In genomic region chr9:124263158-124263557, GRCh38 we compare ENCODE assay signal across 17 cellular contexts. TPM values are rescaled to one million over a fixed set of nuclear protein-coding genes. Genes with fewer than 3 reads are reported as not detected.
A peak's percentile ranks its signal among the peaks of the same experiment; 100 is the strongest.
DNase-seq lines count a peak whose midpoint lies in the region; ATAC-seq, FAIRE-seq and TF ChIP-seq lines count a peak whose summit lies in the region.
"Had no signal": no experiment of that assay in that cellular context is flagged by ENCODE, and none has a peak within 500 bp of the region (broad histone marks: within the 10 kb centered on the region; RNA-seq: fewer than 3 reads in every experiment).

No MANE protein-coding gene starts in this region.

- FAIRE-seq in HepG2 (lab: Jason Lieb, UNC) = no peak

- H3K27me3 Mint-ChIP-seq in stimulated activated memory B cell treated with anti-CD40 and anti-IgM and Interleukin-4, amounts not matched to agents 10 μg/mL and 1 μg/mL and 100 μg/mL, for 72 hours = no peaks in the 10 kb centered on the region

- CTCF ChIA-PET in HepG2 (lab: Yijun Ruan, JAX; ENCODE audit: low intra/inter-chr PET ratio, low total read pairs) = no interaction called here
- CTCF ChIA-PET in GM10248 (lab: Yijun Ruan, JAX) = interaction anchor here (2.4 kb wide), 1 partner anchor 136 kb away, joined by 10 read pairs; no protein-coding TSS in a partner anchor

- H3K4me3 ChIP-seq in GM12865 (ENCODE audit: low read depth, low read length) (peak overlapping the region; percentile 78), WI38 (ENCODE audit: low read depth, low read length) (peak overlapping the region; percentile 50), HepG2 (replicated peaks in 1 of 3; ENCODE audit: insufficient read depth in 1 of 3, low read depth in 2 of 3, low read length in 3 of 3) (peak overlapping the region in 1 of 3 experiments; percentile 50; a peak in 2 of 6 replicates), psoas muscle (no peak overlapping the region)

- H3K4me3 Mint-ChIP-seq in stimulated activated memory B cell treated with anti-CD40 and anti-IgM and Interleukin-4, amounts not matched to agents 10 μg/mL and 1 μg/mL and 100 μg/mL, for 72 hours = peak overlapping the region; percentile 99
- H3K4me3 Mint-ChIP-seq: activated T-cell treated with anti-CD3 and anti-CD28 coated beads, Interleukin-2, amount 50 U/mL, for 4 hours; CD4-positive, alpha-beta T cell; stimulated activated effector memory CD8-positive, alpha-beta T cell treated with anti-CD3 and anti-CD28 coated beads, Interleukin-12 subunit alpha, Interleukin-12 subunit beta, amount 100 ng/mL, for 72 hours had no signal

- H3K27me3 ChIP-seq in HepG2 (ENCODE audit: control insufficient read depth in 1 of 2, insufficient read depth in 2 of 2, low read length in 2 of 2) (peaks cover 0 to 3% of the 10 kb centered on the region in 2 experiments; a peak in 1 of 5 replicates), psoas muscle (ENCODE audit: insufficient read depth in 3 of 3, low read length in 2 of 3) (no peaks in the 10 kb centered on the region)

- no peak for TF ChIP-seq RAD21 in HepG2 (CRISPR knock-in tag; IDR thresholded peaks at IDR 0.05)

- no peak overlapping the region for H2AFZ ChIP-seq in HepG2 (ENCODE audit: low read length)

- H3K9ac ChIP-seq in HepG2 (ENCODE audit: insufficient read depth, low read depth, low read length) = 0 out of 2 replicates have a peak overlapping the region, but pooled peaks have one; percentile 27

- intact Hi-C loops in HepG2 (cut with micrococcal nuclease; ENCODE audit: unreplicated experiment) (loop anchor here (1.0 kb wide), 1 partner anchor 34 kb away; no protein-coding TSS in a partner anchor), psoas muscle (cut with DNase I) (no loop called here)

- POLR2A ChIA-PET in HepG2 (lab: Yijun Ruan, JAX) (interaction anchor here (0.6 kb wide), 1 partner anchor 16 kb away, joined by 3 read pairs; no protein-coding TSS in a partner anchor), GM10248 (lab: Yijun Ruan, JAX) (no interaction called here)

- ATAC-seq in HepG2 = no peak
- ATAC-seq in stimulated activated memory B cell treated with anti-CD40 and anti-IgM and Interleukin-4, amounts not matched to agents 10 μg/mL and 1 μg/mL and 100 μg/mL, for 72 hours = no peak
- no peak for ATAC-seq in psoas muscle
- ATAC-seq in GM18519 (IDR thresholded peaks at IDR 0.05; ENCODE audit: low FRiP score, unreplicated experiment) = no peak
- ATAC-seq: activated T-cell treated with anti-CD3 and anti-CD28 coated beads, Interleukin-2, amount 50 U/mL, for 4 hours; PC-3; stimulated activated effector memory CD8-positive, alpha-beta T cell treated with anti-CD3 and anti-CD28 coated beads, Interleukin-12 subunit alpha, Interleukin-12 subunit beta, amount 100 ng/mL, for 72 hours had no signal

- H3K4me1 ChIP-seq in HepG2 (ENCODE audit: insufficient read depth, low read length) (peaks cover 79% of the 10 kb centered on the region), psoas muscle (peaks cover 42% of the 10 kb centered on the region)

- peak overlapping the region; percentile 93 for H3K27ac Mint-ChIP-seq in stimulated activated memory B cell treated with anti-CD40 and anti-IgM and Interleukin-4, amounts not matched to agents 10 μg/mL and 1 μg/mL and 100 μg/mL, for 72 hours
- H3K27ac Mint-ChIP-seq: CD4-positive, alpha-beta T cell; stimulated activated effector memory CD8-positive, alpha-beta T cell treated with anti-CD3 and anti-CD28 coated beads, Interleukin-12 subunit alpha, Interleukin-12 subunit beta, amount 100 ng/mL, for 72 hours had no signal

- H3K9me3 ChIP-seq in HepG2 (ENCODE audit: low read length) (no peaks in the 10 kb centered on the region), psoas muscle (no peaks in the 10 kb centered on the region)

- H3K27ac ChIP-seq in HepG2 (ENCODE audit: extremely low read length, insufficient read depth, low read length) = peak overlapping the region; percentile 50
- no peak overlapping the region for H3K27ac ChIP-seq in psoas muscle

- no peak for TF ChIP-seq CTCF in GM12865 (IDR thresholded peaks at IDR 0.05; ENCODE audit: insufficient read depth, low read depth, low read length, missing control alignments)
- TF ChIP-seq CTCF in WI38 (IDR thresholded peaks at IDR 0.05; ENCODE audit: low read depth, low read length) = no peak
- no peak for TF ChIP-seq CTCF in HepG2 (CRISPR knock-in tag; IDR thresholded peaks at IDR 0.05)
- TF ChIP-seq CTCF in psoas muscle (IDR thresholded peaks at IDR 0.05) = no peak
- no peak for TF ChIP-seq CTCF in GM10248 (IDR thresholded peaks at IDR 0.05; ENCODE audit: control extremely low read depth, extremely low read depth, low read depth, missing control alignments)

- no TSS peak for BruUV-seq in HepG2 (replicated peaks; lab: Mats Ljungman, UMichigan)

- H3K36me3 ChIP-seq in HepG2 (replicated peaks in 1 of 2; ENCODE audit: control insufficient read depth in 1 of 2, insufficient read depth in 2 of 2, low read length in 2 of 2) (peaks cover 1 to 25% of the 10 kb centered on the region in 2 experiments; a peak in 4 of 5 replicates), psoas muscle (ENCODE audit: insufficient read depth in 1 of 2, low read depth in 1 of 2) (no peaks in the 10 kb centered on the region)

- H3K9me3 Mint-ChIP-seq in stimulated activated memory B cell treated with anti-CD40 and anti-IgM and Interleukin-4, amounts not matched to agents 10 μg/mL and 1 μg/mL and 100 μg/mL, for 72 hours = no peaks in the 10 kb centered on the region
- H3K9me3 Mint-ChIP-seq: activated T-cell treated with anti-CD3 and anti-CD28 coated beads, Interleukin-2, amount 50 U/mL, for 4 hours; CD4-positive, alpha-beta T cell; stimulated activated effector memory CD8-positive, alpha-beta T cell treated with anti-CD3 and anti-CD28 coated beads, Interleukin-12 subunit alpha, Interleukin-12 subunit beta, amount 100 ng/mL, for 72 hours had no signal

- peak overlapping the region; percentile 100 for H3K4me2 ChIP-seq in HepG2 (ENCODE audit: low read depth, low read length)

- H4K20me1 ChIP-seq in HepG2 (ENCODE audit: insufficient read depth, low read length) = peaks cover 63% of the 10 kb centered on the region

- TF ChIP-seq EP300 in HepG2 (IDR thresholded peaks at IDR 0.05; ENCODE audit: low read depth in 2 of 2, low read length in 2 of 2) (no peak), HepG2 (CRISPR knock-in tag; IDR thresholded peaks at IDR 0.05; ENCODE audit: borderline replicate concordance) (no peak)

- in situ Hi-C loops in HepG2 (cut with HindIII; ENCODE audit: extremely low pct_ligation_motif_present, low pct_unique_long_range_greater_than_20kb) = no loop called here

- WGBS in HepG2 (ENCODE audit: low lambda C conversion rate) = 81% methylated on average over 10 of the region's 11 CpGs
- WGBS in psoas muscle, 3 donors = 87 to 90% (median 89%) methylated on average over 11 of the region's 11 CpGs

- DNase-seq in GM12865 (ENCODE audit: low read depth) = no peak
- no peak for DNase-seq in HepG2 (ENCODE audit: low spot score)
- no peak for DNase-seq in psoas muscle
- DNase-seq in GM10248 (ENCODE audit: extremely low spot score) = no peak
- no peak for DNase-seq in MV-4-11 (lab: John Stamatoyannopoulos, UW)
- DNase-seq: activated CD4-positive, alpha-beta T cell treated with anti-CD3 and anti-CD28 coated beads for 4 hours; activated T-cell treated with anti-CD3 and anti-CD28 coated beads, Interleukin-2, amount 50 U/mL, for 4 hours; CD4-positive, alpha-beta T cell; dermis blood vessel endothelial cell; NCI-H345; PC-3; stimulated activated CD4-positive, alpha-beta T cell treated with anti-CD3 and anti-CD28 coated beads, Interleukin-4, amount 100 ng/mL, for 24 hours; T-helper 2 cell had no signal

- peaks cover 86% of the 10 kb centered on the region for H3K4me1 Mint-ChIP-seq in stimulated activated memory B cell treated with anti-CD40 and anti-IgM and Interleukin-4, amounts not matched to agents 10 μg/mL and 1 μg/mL and 100 μg/mL, for 72 hours

- no peak for TF ChIP-seq POLR2A in HepG2 (IDR thresholded peaks at IDR 0.05; ENCODE audit: insufficient read depth in 1 of 2, low read depth in 2 of 2, low read length in 2 of 2)

- peaks cover 94% of the 10 kb centered on the region for H3K79me2 ChIP-seq in HepG2 (ENCODE audit: insufficient read depth, low read length)

- peaks cover 23% of the 10 kb centered on the region for H3K36me3 Mint-ChIP-seq in stimulated activated memory B cell treated with anti-CD40 and anti-IgM and Interleukin-4, amounts not matched to agents 10 μg/mL and 1 μg/mL and 100 μg/mL, for 72 hours

TF ChIP-seq in HepG2, 621 proteins besides CTCF, POLR2A, EP300 and RAD21 (continues in another document):
- TF ChIP-seq MXD1 (CRISPR knock-in tag; IDR thresholded peaks at IDR 0.05) = no peak
- no peak for TF ChIP-seq FOXK2 (IDR thresholded peaks at IDR 0.05)

RNA-seq across cellular contexts. Expression of gene NEK6, which starts 5.4 kb away (rescaled TPM):
- total RNA-seq in HepG2 (2016; rRNA removed; fragmentation: Illumina TruSeq; extraction: Trizol) = 30.4 and 44.7 TPM in 2 replicates
- 24.6 and 26.3 TPM in 2 replicates for total RNA-seq in HepG2 (2016; cell fraction: cytosol; rRNA removed; fragmentation: Illumina TruSeq; extraction: Trizol; ENCODE audit: low read depth)
- total RNA-seq in HepG2 (2016; cell fraction: insoluble cytoplasmic fraction; rRNA removed; fragmentation: Illumina TruSeq; extraction: Trizol) = 33.2 and 37.5 TPM in 2 replicates
- total RNA-seq in HepG2 (2016; cell fraction: membrane; rRNA removed; fragmentation: Illumina TruSeq; extraction: Trizol) = 49.4 and 52.7 TPM in 2 replicates
- total RNA-seq in HepG2 (2016; cell fraction: nucleus; rRNA removed; fragmentation: Illumina TruSeq; extraction: Trizol) = 18.1 and 19.8 TPM in 2 replicates
- 119 and 127 TPM in 2 replicates for polyA plus RNA-seq in HepG2 (2011; rRNA removed)
- 131 and 138 TPM in 2 replicates for polyA plus RNA-seq in HepG2 (2011; cell fraction: cytosol; rRNA removed)
- 94.1 and 101 TPM in 2 replicates for polyA plus RNA-seq in HepG2 (2011; cell fraction: nucleus; rRNA removed)
- 75.9 and 86.0 TPM in 2 replicates for polyA plus RNA-seq in HepG2 (2012)
- polyA plus RNA-seq in HepG2 (2016; cell fraction: cytosol; fragmentation: Illumina TruSeq; extraction: Trizol; ENCODE audit: low read depth) = 55.6 and 62.7 TPM in 2 replicates
- 71.0 and 74.4 TPM in 2 replicates for polyA plus RNA-seq in HepG2 (2016; cell fraction: insoluble cytoplasmic fraction; fragmentation: Illumina TruSeq; extraction: Trizol; ENCODE audit: low read depth)
- polyA plus RNA-seq in HepG2 (2016; cell fraction: membrane; fragmentation: Illumina TruSeq; extraction: Trizol; ENCODE audit: low read depth) = 68.1 and 79.5 TPM in 2 replicates
- polyA plus RNA-seq in HepG2 (2016; cell fraction: nucleus; fragmentation: Illumina TruSeq; extraction: Trizol; ENCODE audit: insufficient read depth, low read depth) = 41.9 and 42.8 TPM in 2 replicates
- 13.4 and 281 TPM in 2 replicates for polyA minus RNA-seq in HepG2 (2011; rRNA and poly(A)+ RNA removed; ENCODE audit: low replicate concordance)
- polyA minus RNA-seq in HepG2 (2011; cell fraction: cytosol; rRNA and poly(A)+ RNA removed) = 74.6 and 87.4 TPM in 2 replicates
- polyA minus RNA-seq in HepG2 (2011; cell fraction: nucleus; rRNA and poly(A)+ RNA removed) = 49.3 and 50.8 TPM in 2 replicates
- 10 to 100 TPM in 2 of 4 donors, 1 to 10 TPM in 2; 5.3 to 16.0 (median 9.7) TPM for total RNA-seq in psoas muscle
- 1 to 10 TPM; 2.0 to 4.7 (median 4.2) TPM for polyA plus RNA-seq in psoas muscle
